In the genomic region with DNA sequence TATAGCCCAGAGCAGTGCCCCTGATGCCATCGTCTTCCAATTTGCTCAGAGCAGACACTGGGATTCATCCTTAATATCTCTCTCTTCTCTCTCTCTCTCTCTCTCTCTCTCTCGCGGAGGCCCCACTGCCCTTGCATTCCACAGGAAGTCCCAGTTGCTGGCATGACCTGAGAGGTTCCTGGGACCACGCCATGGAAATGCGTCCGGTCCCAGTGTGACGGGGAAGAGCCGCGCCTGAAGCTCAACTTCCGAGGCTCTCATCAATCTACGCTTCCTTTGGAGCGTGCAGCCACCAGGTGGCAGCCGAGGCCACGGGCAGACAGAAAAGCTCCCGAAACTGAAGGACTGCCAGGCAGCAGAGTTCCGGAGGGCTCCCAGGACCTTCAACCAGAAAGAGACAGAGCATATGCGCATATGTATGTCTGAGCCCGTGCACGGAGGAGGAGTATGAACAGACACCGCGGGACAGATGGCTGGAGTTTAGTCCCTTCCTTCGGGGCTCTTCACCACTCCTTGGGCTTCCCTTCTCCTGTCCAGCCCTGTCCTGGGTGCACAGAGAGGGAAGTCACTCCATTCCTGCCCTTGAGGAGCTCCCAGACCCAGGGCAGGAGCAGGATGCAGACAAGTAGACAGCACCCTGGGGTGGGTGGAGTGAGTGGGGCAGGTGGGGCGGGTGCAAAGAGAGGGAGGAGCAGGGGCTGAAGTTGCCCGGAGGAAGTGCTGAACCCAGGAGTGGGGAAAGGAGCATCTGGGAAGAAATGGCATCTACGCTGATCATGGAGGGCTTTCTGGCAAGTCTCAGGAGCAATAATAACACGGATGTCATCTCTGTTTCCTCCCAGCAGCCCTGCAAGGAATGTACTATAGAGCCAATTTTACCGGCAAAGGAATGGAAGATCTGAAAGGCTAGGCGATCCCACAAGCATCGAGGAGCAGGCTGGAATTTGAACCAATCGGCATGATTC, we compare ENCODE assay signal across 1 cellular context.
TF ChIP-seq lines count a peak whose summit lies in the region.

No MANE protein-coding gene starts in this region.

TF ChIP-seq in K562, 482 proteins besides CTCF, POLR2A, EP300 and RAD21 (continued from another document and continues in another):
- TF ChIP-seq, protein P1, sequence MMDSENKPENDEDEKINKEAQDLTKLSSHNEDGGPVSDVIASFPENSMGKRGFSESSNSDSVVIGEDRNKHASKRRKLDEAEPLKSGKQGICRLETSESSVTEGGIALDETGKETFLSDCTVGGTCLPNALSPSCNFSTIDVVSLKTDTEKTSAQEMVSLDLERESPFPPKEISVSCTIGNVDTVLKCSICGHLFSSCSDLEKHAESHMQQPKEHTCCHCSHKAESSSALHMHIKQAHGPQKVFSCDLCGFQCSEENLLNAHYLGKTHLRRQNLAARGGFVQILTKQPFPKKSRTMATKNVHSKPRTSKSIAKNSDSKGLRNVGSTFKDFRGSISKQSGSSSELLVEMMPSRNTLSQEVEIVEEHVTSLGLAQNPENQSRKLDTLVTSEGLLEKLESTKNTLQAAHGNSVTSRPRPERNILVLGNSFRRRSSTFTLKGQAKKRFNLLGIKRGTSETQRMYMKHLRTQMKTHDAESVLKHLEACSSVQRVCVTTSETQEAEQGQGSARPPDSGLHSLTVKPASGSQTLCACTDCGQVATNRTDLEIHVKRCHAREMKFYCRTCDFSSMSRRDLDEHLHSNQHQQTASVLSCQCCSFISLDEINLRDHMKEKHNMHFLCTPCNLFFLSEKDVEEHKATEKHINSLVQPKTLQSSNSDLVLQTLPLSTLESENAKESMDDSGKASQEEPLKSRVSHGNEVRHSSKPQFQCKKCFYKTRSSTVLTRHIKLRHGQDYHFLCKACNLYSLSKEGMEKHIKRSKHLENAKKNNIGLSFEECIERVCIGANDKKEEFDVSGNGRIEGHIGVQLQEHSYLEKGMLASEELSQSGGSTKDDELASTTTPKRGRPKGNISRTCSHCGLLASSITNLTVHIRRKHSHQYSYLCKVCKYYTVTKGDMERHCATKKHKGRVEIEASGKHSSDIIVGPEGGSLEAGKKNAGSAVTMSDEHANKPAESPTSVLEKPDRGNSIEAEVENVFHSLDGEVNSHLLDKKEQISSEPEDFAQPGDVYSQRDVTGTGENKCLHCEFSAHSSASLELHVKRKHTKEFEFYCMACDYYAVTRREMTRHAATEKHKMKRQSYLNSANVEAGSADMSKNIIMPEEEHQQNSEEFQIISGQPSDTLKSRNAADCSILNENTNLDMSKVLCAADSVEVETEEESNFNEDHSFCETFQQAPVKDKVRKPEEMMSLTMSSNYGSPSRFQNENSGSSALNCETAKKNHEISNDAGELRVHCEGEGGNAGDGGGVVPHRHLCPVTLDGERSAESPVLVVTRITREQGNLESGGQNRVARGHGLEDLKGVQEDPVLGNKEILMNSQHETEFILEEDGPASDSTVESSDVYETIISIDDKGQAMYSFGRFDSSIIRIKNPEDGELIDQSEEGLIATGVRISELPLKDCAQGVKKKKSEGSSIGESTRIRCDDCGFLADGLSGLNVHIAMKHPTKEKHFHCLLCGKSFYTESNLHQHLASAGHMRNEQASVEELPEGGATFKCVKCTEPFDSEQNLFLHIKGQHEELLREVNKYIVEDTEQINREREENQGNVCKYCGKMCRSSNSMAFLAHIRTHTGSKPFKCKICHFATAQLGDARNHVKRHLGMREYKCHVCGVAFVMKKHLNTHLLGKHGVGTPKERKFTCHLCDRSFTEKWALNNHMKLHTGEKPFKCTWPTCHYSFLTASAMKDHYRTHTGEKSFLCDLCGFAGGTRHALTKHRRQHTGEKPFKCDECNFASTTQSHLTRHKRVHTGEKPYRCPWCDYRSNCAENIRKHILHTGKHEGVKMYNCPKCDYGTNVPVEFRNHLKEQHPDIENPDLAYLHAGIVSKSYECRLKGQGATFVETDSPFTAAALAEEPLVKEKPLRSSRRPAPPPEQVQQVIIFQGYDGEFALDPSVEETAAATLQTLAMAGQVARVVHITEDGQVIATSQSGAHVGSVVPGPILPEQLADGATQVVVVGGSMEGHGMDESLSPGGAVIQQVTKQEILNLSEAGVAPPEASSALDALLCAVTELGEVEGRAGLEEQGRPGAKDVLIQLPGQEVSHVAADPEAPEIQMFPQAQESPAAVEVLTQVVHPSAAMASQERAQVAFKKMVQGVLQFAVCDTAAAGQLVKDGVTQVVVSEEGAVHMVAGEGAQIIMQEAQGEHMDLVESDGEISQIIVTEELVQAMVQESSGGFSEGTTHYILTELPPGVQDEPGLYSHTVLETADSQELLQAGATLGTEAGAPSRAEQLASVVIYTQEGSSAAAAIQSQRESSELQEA (IDR thresholded peaks at IDR 0.05; ENCODE audit: low read depth), result no peak
- no peak for TF ChIP-seq ZNF239 (CRISPR knock-in tag; IDR thresholded peaks at IDR 0.05)
- TF ChIP-seq ZFP30 (CRISPR knock-in tag; IDR thresholded peaks at IDR 0.05; ENCODE audit: borderline replicate concordance), result no peak
- no peak for TF ChIP-seq CBX8 (IDR thresholded peaks at IDR 0.05; ENCODE audit: borderline replicate concordance, extremely low read depth, low read depth, low read length, poor library complexity, severe bottlenecking)
- TF ChIP-seq PTRF (tag; IDR thresholded peaks at IDR 0.05), result no peak
- no peak for TF ChIP-seq NFATC3 (IDR thresholded peaks at IDR 0.05)
- TF ChIP-seq RBM25 (IDR thresholded peaks at IDR 0.05; ENCODE audit: low read depth, low read length, severe bottlenecking), result no peak
- TF ChIP-seq KLF16 (IDR thresholded peaks at IDR 0.05), result peak; percentile 74
- peak; percentile 96 for TF ChIP-seq ARID2 (IDR thresholded peaks at IDR 0.05)
- TF ChIP-seq, protein P2, sequence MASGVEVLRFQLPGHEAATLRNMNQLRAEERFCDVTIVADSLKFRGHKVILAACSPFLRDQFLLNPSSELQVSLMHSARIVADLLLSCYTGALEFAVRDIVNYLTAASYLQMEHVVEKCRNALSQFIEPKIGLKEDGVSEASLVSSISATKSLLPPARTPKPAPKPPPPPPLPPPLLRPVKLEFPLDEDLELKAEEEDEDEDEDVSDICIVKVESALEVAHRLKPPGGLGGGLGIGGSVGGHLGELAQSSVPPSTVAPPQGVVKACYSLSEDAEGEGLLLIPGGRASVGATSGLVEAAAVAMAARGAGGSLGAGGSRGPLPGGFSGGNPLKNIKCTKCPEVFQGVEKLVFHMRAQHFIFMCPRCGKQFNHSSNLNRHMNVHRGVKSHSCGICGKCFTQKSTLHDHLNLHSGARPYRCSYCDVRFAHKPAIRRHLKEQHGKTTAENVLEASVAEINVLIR (CRISPR knock-in tag; IDR thresholded peaks at IDR 0.05), result peak; percentile 96
- peak in 1 of 2 experiments; percentile 60; a peak in 2 of 3 replicates for TF ChIP-seq CBX3 (IDR thresholded peaks at IDR 0.05; ENCODE audit: borderline replicate concordance in 1 of 2, low read length in 2 of 2)
- TF ChIP-seq CHD2 (IDR thresholded peaks at IDR 0.05; ENCODE audit: low read depth, low read length), result no peak
- no peak for TF ChIP-seq ZNF76 (CRISPR knock-in tag; IDR thresholded peaks at IDR 0.05; ENCODE audit: borderline replicate concordance)
- TF ChIP-seq BDP1 (IDR thresholded peaks at IDR 0.05; ENCODE audit: insufficient read depth, insufficient read length), result no peak
- TF ChIP-seq, protein P3, sequence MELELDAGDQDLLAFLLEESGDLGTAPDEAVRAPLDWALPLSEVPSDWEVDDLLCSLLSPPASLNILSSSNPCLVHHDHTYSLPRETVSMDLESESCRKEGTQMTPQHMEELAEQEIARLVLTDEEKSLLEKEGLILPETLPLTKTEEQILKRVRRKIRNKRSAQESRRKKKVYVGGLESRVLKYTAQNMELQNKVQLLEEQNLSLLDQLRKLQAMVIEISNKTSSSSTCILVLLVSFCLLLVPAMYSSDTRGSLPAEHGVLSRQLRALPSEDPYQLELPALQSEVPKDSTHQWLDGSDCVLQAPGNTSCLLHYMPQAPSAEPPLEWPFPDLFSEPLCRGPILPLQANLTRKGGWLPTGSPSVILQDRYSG (tag; conservative IDR thresholded peaks at IDR 0.05; ENCODE audit: low read depth), result 0 out of 2 replicates have a peak, but pooled peaks have one; percentile 46
- no peak for TF ChIP-seq PPARD (CRISPR knock-in tag; IDR thresholded peaks at IDR 0.05)
- TF ChIP-seq, protein P4, sequence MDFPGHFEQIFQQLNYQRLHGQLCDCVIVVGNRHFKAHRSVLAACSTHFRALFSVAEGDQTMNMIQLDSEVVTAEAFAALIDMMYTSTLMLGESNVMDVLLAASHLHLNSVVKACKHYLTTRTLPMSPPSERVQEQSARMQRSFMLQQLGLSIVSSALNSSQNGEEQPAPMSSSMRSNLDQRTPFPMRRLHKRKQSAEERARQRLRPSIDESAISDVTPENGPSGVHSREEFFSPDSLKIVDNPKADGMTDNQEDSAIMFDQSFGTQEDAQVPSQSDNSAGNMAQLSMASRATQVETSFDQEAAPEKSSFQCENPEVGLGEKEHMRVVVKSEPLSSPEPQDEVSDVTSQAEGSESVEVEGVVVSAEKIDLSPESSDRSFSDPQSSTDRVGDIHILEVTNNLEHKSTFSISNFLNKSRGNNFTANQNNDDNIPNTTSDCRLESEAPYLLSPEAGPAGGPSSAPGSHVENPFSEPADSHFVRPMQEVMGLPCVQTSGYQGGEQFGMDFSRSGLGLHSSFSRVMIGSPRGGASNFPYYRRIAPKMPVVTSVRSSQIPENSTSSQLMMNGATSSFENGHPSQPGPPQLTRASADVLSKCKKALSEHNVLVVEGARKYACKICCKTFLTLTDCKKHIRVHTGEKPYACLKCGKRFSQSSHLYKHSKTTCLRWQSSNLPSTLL (IDR thresholded peaks at IDR 0.05), result no peak
- TF ChIP-seq, protein P5, sequence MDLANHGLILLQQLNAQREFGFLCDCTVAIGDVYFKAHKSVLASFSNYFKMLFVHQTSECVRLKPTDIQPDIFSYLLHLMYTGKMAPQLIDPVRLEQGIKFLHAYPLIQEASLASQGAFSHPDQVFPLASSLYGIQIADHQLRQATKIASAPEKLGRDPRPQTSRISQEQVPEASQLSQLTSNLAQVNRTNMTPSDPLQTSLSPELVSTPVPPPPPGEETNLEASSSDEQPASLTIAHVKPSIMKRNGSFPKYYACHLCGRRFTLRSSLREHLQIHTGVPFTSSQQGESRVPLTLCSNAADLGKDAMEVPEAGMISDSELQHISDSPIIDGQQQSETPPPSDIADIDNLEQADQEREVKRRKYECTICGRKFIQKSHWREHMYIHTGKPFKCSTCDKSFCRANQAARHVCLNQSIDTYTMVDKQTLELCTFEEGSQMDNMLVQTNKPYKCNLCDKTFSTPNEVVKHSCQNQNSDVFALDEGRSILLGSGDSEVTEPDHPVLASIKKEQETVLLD (IDR thresholded peaks at IDR 0.05), result 0 out of 2 replicates have a peak, but pooled peaks have one; percentile 38
- TF ChIP-seq, protein P6, sequence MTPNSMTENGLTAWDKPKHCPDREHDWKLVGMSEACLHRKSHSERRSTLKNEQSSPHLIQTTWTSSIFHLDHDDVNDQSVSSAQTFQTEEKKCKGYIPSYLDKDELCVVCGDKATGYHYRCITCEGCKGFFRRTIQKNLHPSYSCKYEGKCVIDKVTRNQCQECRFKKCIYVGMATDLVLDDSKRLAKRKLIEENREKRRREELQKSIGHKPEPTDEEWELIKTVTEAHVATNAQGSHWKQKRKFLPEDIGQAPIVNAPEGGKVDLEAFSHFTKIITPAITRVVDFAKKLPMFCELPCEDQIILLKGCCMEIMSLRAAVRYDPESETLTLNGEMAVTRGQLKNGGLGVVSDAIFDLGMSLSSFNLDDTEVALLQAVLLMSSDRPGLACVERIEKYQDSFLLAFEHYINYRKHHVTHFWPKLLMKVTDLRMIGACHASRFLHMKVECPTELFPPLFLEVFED (CRISPR knock-in tag; conservative IDR thresholded peaks at IDR 0.05), result no peak
- no peak for TF ChIP-seq ZNF586 (CRISPR knock-in tag; conservative IDR thresholded peaks at IDR 0.05)
- peak; percentile 91 for TF ChIP-seq ETV5 (CRISPR knock-in tag; IDR thresholded peaks at IDR 0.05; ENCODE audit: low read depth)
- TF ChIP-seq, protein P7, sequence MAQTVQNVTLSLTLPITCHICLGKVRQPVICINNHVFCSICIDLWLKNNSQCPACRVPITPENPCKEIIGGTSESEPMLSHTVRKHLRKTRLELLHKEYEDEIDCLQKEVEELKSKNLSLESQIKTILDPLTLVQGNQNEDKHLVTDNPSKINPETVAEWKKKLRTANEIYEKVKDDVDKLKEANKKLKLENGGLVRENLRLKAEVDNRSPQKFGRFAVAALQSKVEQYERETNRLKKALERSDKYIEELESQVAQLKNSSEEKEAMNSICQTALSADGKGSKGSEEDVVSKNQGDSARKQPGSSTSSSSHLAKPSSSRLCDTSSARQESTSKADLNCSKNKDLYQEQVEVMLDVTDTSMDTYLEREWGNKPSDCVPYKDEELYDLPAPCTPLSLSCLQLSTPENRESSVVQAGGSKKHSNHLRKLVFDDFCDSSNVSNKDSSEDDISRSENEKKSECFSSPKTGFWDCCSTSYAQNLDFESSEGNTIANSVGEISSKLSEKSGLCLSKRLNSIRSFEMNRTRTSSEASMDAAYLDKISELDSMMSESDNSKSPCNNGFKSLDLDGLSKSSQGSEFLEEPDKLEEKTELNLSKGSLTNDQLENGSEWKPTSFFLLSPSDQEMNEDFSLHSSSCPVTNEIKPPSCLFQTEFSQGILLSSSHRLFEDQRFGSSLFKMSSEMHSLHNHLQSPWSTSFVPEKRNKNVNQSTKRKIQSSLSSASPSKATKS (CRISPR knock-in tag; IDR thresholded peaks at IDR 0.05), result no peak
- TF ChIP-seq, protein P8, sequence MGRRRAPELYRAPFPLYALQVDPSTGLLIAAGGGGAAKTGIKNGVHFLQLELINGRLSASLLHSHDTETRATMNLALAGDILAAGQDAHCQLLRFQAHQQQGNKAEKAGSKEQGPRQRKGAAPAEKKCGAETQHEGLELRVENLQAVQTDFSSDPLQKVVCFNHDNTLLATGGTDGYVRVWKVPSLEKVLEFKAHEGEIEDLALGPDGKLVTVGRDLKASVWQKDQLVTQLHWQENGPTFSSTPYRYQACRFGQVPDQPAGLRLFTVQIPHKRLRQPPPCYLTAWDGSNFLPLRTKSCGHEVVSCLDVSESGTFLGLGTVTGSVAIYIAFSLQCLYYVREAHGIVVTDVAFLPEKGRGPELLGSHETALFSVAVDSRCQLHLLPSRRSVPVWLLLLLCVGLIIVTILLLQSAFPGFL (CRISPR knock-in tag; IDR thresholded peaks at IDR 0.05), result no peak
- no peak for TF ChIP-seq WHSC1 (IDR thresholded peaks at IDR 0.05; ENCODE audit: low read length)
- TF ChIP-seq NCOA1 (IDR thresholded peaks at IDR 0.05; ENCODE audit: low read depth), result no peak
- peak; percentile 40; the same call in 1 of the 2 replicates for TF ChIP-seq PHF8 (IDR thresholded peaks at IDR 0.05; ENCODE audit: borderline replicate concordance, low read length)
- peak; percentile 57; the same call in 1 of the 2 replicates for TF ChIP-seq TRIM28 (IDR thresholded peaks at IDR 0.05)
- TF ChIP-seq, protein P9, sequence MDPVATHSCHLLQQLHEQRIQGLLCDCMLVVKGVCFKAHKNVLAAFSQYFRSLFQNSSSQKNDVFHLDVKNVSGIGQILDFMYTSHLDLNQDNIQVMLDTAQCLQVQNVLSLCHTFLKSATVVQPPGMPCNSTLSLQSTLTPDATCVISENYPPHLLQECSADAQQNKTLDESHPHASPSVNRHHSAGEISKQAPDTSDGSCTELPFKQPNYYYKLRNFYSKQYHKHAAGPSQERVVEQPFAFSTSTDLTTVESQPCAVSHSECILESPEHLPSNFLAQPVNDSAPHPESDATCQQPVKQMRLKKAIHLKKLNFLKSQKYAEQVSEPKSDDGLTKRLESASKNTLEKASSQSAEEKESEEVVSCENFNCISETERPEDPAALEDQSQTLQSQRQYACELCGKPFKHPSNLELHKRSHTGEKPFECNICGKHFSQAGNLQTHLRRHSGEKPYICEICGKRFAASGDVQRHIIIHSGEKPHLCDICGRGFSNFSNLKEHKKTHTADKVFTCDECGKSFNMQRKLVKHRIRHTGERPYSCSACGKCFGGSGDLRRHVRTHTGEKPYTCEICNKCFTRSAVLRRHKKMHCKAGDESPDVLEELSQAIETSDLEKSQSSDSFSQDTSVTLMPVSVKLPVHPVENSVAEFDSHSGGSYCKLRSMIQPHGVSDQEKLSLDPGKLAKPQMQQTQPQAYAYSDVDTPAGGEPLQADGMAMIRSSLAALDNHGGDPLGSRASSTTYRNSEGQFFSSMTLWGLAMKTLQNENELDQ (CRISPR knock-in tag; IDR thresholded peaks at IDR 0.05; ENCODE audit: borderline replicate concordance), result no peak
- no peak for TF ChIP-seq NFYB (IDR thresholded peaks at IDR 0.05; ENCODE audit: extremely low read depth, insufficient read length)
- no peak for TF ChIP-seq ILF3 (IDR thresholded peaks at IDR 0.05; ENCODE audit: borderline replicate concordance)
- TF ChIP-seq ZFP1 (CRISPR knock-in tag; IDR thresholded peaks at IDR 0.05), result no peak
- peak; percentile 83 for TF ChIP-seq ZNF24 (IDR thresholded peaks at IDR 0.05)
